Comparison of ENCODE assay signal across 16 cellular contexts in the genomic region with DNA sequence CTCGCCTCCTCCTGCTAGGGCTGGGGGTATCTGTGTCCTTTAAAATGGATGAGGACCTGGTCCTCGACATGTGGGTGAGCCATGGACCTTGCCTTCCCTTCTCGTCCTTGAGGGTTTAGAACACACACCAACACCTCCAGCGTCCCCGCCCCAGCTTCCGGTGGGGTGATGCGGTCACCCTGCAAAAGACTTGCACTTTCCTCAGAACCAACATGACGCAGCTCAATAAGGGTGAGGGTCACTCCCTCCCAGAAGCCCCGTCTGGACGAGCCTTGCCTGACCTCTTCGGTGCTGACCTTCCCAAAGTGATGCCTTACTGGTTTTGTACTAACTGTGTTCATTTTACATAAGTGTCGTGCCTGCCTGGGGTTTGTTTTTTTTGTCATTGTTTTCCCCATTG. TPM values are rescaled to one million over a fixed set of nuclear protein-coding genes. Genes with fewer than 3 reads are reported as not detected.
A peak's percentile ranks its signal among the peaks of the same experiment; 100 is the strongest.
DNase-seq lines count a peak whose midpoint lies in the region; ATAC-seq and TF ChIP-seq lines count a peak whose summit lies in the region.
"Had no signal": no experiment of that assay in that cellular context is flagged by ENCODE, and none has a peak within 500 bp of the region (broad histone marks: within the 10 kb centered on the region; RNA-seq: fewer than 3 reads in every experiment).

No MANE protein-coding gene starts in this region.

- TF ChIP-seq CTCF in natural killer cell (IDR thresholded peaks at IDR 0.05): no peak
- TF ChIP-seq CTCF in chondrocyte (IDR thresholded peaks at IDR 0.05): no peak
- TF ChIP-seq CTCF in osteocyte (IDR thresholded peaks at IDR 0.05): no peak

- H3K4me1 Mint-ChIP-seq in natural killer cell treated with Interleukin-12 subunit alpha and Interleukin-12 subunit beta and Interleukin-15 and Interleukin-18, amount 100 ng/mL, for 72 hours (ENCODE audit: low read depth in 2 of 2): no peaks in the 10 kb centered on the region
- H3K4me1 Mint-ChIP-seq in natural killer cell (no peaks in the 10 kb centered on the region), chondrocyte (ENCODE audit: low read depth) (peaks cover 73% of the 10 kb centered on the region), osteocyte (ENCODE audit: unreplicated experiment) (peaks cover 53% of the 10 kb centered on the region)
- H3K4me1 Mint-ChIP-seq: B cell; CD4-positive, CD25-positive, alpha-beta regulatory T cell had no signal

- ATAC-seq in natural killer cell treated with Interleukin-12 subunit alpha and Interleukin-12 subunit beta and Interleukin-15 and Interleukin-18, amount 100 ng/mL, for 72 hours: no peak
- no peak for ATAC-seq in natural killer cell
- no peak for ATAC-seq in GM21367 (IDR thresholded peaks at IDR 0.05; ENCODE audit: unreplicated experiment)
- ATAC-seq: CD8-positive, alpha-beta T cell; HCT116 had no signal

- no peaks in the 10 kb centered on the region for H3K9me3 Mint-ChIP-seq in natural killer cell treated with Interleukin-12 subunit alpha and Interleukin-12 subunit beta and Interleukin-15 and Interleukin-18, amount 100 ng/mL, for 72 hours
- no peaks in the 10 kb centered on the region for H3K9me3 Mint-ChIP-seq in natural killer cell
- no peaks in the 10 kb centered on the region for H3K9me3 Mint-ChIP-seq in chondrocyte (ENCODE audit: low read depth)
- no peaks in the 10 kb centered on the region for H3K9me3 Mint-ChIP-seq in osteocyte (ENCODE audit: unreplicated experiment)
- H3K9me3 Mint-ChIP-seq: CD4-positive, CD25-positive, alpha-beta regulatory T cell; CD8-positive, alpha-beta T cell had no signal

- intact Hi-C loops in natural killer cell (cut with micrococcal nuclease): no loop called here

- DNase-seq in natural killer cell treated with Interleukin-12 subunit alpha and Interleukin-12 subunit beta and Interleukin-15 and Interleukin-18, amount 100 ng/mL, for 72 hours (ENCODE audit: low spot score): peak; percentile 42
- no peak for DNase-seq in natural killer cell
- DNase-seq in chondrocyte (ENCODE audit: low spot score): no peak
- no peak for DNase-seq in osteocyte (ENCODE audit: extremely low spot score, unreplicated experiment)
- DNase-seq in HCEC 1CT: no peak
- DNase-seq: Caco-2; CD4-positive, CD25-positive, alpha-beta regulatory T cell; CD8-positive, alpha-beta T cell; DMS153; DND-41; GM23248; H7 had no signal

- H3K27ac Mint-ChIP-seq in natural killer cell treated with Interleukin-12 subunit alpha and Interleukin-12 subunit beta and Interleukin-15 and Interleukin-18, amount 100 ng/mL, for 72 hours: no peak overlapping the region
- no peak overlapping the region for H3K27ac Mint-ChIP-seq in natural killer cell
- H3K27ac Mint-ChIP-seq in chondrocyte (ENCODE audit: unreplicated experiment): peak overlapping the region; percentile 76
- H3K27ac Mint-ChIP-seq in osteocyte (ENCODE audit: unreplicated experiment): peak overlapping the region; percentile 23
- H3K27ac Mint-ChIP-seq: B cell; CD8-positive, alpha-beta T cell had no signal

- no peak overlapping the region for H3K4me3 Mint-ChIP-seq in natural killer cell treated with Interleukin-12 subunit alpha and Interleukin-12 subunit beta and Interleukin-15 and Interleukin-18, amount 100 ng/mL, for 72 hours
- H3K4me3 Mint-ChIP-seq in natural killer cell: no peak overlapping the region
- H3K4me3 Mint-ChIP-seq in chondrocyte (ENCODE audit: unreplicated experiment): no peak overlapping the region
- no peak overlapping the region for H3K4me3 Mint-ChIP-seq in osteocyte (ENCODE audit: unreplicated experiment)
- H3K4me3 Mint-ChIP-seq: B cell; CD8-positive, alpha-beta T cell had no signal

- H3K36me3 Mint-ChIP-seq in natural killer cell treated with Interleukin-12 subunit alpha and Interleukin-12 subunit beta and Interleukin-15 and Interleukin-18, amount 100 ng/mL, for 72 hours: no peaks in the 10 kb centered on the region
- H3K36me3 Mint-ChIP-seq in natural killer cell (no peaks in the 10 kb centered on the region), chondrocyte (ENCODE audit: low read depth) (peaks cover 49% of the 10 kb centered on the region), osteocyte (ENCODE audit: unreplicated experiment) (peaks cover 49% of the 10 kb centered on the region)
- H3K36me3 Mint-ChIP-seq: CD4-positive, CD25-positive, alpha-beta regulatory T cell; CD8-positive, alpha-beta T cell had no signal

- peaks cover 7 to 26% of the 10 kb centered on the region in 2 donors for H3K27me3 Mint-ChIP-seq in natural killer cell treated with Interleukin-12 subunit alpha and Interleukin-12 subunit beta and Interleukin-15 and Interleukin-18, amount 100 ng/mL, for 72 hours
- peaks cover 18% of the 10 kb centered on the region in 2 donors for H3K27me3 Mint-ChIP-seq in natural killer cell (ENCODE audit: low read depth in 2 of 2)
- no peaks in the 10 kb centered on the region for H3K27me3 Mint-ChIP-seq in chondrocyte (ENCODE audit: low read depth)
- H3K27me3 Mint-ChIP-seq in osteocyte (ENCODE audit: unreplicated experiment): no peaks in the 10 kb centered on the region

RNA-seq across cellular contexts. Expression of a gene that starts 41.0 kb away (rescaled TPM):
- not detected for total RNA-seq in natural killer cell treated with Interleukin-12 subunit alpha and Interleukin-12 subunit beta and Interleukin-15 and Interleukin-18, amount 100 ng/mL, for 72 hours
- total RNA-seq in natural killer cell (not detected), chondrocyte (not detected in 3 replicates), osteocyte (not detected in 2 replicates)
- total RNA-seq: B cell; Caco-2; CD4-positive, CD25-positive, alpha-beta regulatory T cell; CD8-positive, alpha-beta T cell; GM23248; H1 had no signal

Comparison
In these comparisons a context has a peak if more than half of its experiments do, and no peak if none do; other contexts are left out.
1. H3K27ac Mint-ChIP-seq: peak in chondrocyte (single experiment) and osteocyte (single experiment); none in natural killer cell treated with Interleukin-12 subunit alpha and Interleukin-12 subunit beta and Interleukin-15 and Interleukin-18, amount 100 ng/mL, for 72 hours (0 of 2) and natural killer cell (0 of 2).